ENCODE assay signal across 1 cellular context in the genomic region with DNA sequence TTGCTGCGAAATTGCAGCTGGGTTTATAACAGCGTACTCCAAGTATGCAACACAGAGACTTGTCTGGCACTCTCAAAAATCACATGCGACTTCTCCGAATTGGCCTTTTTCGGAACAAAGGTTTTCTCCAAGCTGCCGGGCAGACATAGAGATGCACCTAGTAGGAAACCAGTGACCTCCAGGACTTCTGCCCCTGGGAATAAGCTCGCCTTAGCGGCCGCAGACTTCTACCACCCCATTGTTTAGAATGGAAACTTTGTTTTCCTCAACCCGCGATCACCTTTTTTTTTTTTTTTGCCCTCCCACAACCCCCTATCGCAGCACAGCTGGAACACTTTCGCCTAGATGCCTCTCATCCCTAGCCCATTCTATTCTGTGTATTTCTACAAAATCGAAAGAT.
TF ChIP-seq lines count a peak whose summit lies in the region.

No MANE protein-coding gene starts in this region.

TF ChIP-seq in HepG2, 621 proteins besides CTCF, POLR2A, EP300 and RAD21:
- TF ChIP-seq, protein P1, sequence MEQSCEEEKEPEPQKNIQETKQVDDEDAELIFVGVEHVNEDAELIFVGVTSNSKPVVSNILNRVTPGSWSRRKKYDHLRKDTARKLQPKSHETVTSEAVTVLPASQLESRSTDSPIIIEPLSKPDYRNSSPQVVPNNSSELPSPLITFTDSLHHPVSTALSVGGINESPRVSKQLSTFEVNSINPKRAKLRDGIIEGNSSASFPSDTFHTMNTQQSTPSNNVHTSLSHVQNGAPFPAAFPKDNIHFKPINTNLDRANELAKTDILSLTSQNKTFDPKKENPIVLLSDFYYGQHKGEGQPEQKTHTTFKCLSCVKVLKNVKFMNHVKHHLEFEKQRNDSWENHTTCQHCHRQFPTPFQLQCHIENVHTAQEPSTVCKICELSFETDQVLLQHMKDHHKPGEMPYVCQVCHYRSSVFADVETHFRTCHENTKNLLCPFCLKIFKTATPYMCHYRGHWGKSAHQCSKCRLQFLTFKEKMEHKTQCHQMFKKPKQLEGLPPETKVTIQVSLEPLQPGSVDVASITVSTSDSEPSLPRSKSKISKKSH (CRISPR knock-in tag; IDR thresholded peaks at IDR 0.05; ENCODE audit: borderline replicate concordance), result no peak
- no peak for TF ChIP-seq REL (CRISPR knock-in tag; conservative IDR thresholded peaks at IDR 0.05)
- no peak for TF ChIP-seq ASH2L (IDR thresholded peaks at IDR 0.05; ENCODE audit: insufficient read length, low read depth, low read length)
- TF ChIP-seq ZBTB1 (CRISPR knock-in tag; IDR thresholded peaks at IDR 0.05; ENCODE audit: borderline replicate concordance), result no peak
- no peak for TF ChIP-seq ZNF263 (CRISPR knock-in tag; IDR thresholded peaks at IDR 0.05)
- TF ChIP-seq, protein P2, sequence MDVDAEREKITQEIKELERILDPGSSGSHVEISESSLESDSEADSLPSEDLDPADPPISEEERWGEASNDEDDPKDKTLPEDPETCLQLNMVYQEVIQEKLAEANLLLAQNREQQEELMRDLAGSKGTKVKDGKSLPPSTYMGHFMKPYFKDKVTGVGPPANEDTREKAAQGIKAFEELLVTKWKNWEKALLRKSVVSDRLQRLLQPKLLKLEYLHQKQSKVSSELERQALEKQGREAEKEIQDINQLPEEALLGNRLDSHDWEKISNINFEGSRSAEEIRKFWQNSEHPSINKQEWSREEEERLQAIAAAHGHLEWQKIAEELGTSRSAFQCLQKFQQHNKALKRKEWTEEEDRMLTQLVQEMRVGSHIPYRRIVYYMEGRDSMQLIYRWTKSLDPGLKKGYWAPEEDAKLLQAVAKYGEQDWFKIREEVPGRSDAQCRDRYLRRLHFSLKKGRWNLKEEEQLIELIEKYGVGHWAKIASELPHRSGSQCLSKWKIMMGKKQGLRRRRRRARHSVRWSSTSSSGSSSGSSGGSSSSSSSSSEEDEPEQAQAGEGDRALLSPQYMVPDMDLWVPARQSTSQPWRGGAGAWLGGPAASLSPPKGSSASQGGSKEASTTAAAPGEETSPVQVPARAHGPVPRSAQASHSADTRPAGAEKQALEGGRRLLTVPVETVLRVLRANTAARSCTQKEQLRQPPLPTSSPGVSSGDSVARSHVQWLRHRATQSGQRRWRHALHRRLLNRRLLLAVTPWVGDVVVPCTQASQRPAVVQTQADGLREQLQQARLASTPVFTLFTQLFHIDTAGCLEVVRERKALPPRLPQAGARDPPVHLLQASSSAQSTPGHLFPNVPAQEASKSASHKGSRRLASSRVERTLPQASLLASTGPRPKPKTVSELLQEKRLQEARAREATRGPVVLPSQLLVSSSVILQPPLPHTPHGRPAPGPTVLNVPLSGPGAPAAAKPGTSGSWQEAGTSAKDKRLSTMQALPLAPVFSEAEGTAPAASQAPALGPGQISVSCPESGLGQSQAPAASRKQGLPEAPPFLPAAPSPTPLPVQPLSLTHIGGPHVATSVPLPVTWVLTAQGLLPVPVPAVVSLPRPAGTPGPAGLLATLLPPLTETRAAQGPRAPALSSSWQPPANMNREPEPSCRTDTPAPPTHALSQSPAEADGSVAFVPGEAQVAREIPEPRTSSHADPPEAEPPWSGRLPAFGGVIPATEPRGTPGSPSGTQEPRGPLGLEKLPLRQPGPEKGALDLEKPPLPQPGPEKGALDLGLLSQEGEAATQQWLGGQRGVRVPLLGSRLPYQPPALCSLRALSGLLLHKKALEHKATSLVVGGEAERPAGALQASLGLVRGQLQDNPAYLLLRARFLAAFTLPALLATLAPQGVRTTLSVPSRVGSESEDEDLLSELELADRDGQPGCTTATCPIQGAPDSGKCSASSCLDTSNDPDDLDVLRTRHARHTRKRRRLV (CRISPR knock-in tag; IDR thresholded peaks at IDR 0.05), result no peak
- TF ChIP-seq SP2 (CRISPR knock-in tag; IDR thresholded peaks at IDR 0.05), result no peak
- no peak for TF ChIP-seq HOXA3 (CRISPR knock-in tag; IDR thresholded peaks at IDR 0.05)
- TF ChIP-seq, protein P3, sequence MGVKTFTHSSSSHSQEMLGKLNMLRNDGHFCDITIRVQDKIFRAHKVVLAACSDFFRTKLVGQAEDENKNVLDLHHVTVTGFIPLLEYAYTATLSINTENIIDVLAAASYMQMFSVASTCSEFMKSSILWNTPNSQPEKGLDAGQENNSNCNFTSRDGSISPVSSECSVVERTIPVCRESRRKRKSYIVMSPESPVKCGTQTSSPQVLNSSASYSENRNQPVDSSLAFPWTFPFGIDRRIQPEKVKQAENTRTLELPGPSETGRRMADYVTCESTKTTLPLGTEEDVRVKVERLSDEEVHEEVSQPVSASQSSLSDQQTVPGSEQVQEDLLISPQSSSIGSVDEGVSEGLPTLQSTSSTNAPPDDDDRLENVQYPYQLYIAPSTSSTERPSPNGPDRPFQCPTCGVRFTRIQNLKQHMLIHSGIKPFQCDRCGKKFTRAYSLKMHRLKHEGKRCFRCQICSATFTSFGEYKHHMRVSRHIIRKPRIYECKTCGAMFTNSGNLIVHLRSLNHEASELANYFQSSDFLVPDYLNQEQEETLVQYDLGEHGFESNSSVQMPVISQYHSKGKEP (CRISPR knock-in tag; IDR thresholded peaks at IDR 0.05), result no peak
- no peak for TF ChIP-seq ZNF644 (CRISPR knock-in tag; IDR thresholded peaks at IDR 0.05; ENCODE audit: low read depth)
- TF ChIP-seq NR2F6 (IDR thresholded peaks at IDR 0.05), result no peak
- no peak for TF ChIP-seq NR2F6 (CRISPR knock-in tag; IDR thresholded peaks at IDR 0.05)
- no peak for TF ChIP-seq THAP11 (CRISPR knock-in tag; IDR thresholded peaks at IDR 0.05)
TF ChIP-seq in HepG2: peak in this region for 0.
